ENCODE assay signal across 22 cellular contexts in the genomic region with DNA sequence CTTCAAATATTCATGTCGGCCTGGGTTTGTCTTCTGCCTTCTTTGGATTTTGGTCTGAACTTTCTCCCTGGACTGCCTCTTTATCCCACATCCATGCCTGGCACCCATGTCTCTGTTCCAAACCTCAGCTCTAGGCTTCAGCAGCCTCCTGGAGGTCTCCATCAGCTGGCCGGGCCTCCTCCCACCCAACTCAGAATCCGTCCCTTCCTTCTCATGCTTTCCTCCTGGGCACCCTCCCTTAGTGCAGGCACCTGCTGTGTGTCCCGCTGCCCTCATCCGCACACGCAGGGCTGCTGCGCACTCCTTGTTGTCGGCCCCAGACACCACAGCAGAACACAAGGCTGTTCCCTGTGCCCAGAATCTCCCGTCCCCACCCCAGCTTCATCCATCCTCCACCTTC. TPM values are rescaled to one million over a fixed set of nuclear protein-coding genes. Genes with fewer than 3 reads are reported as not detected.
"Had no signal": no experiment of that assay in that cellular context is flagged by ENCODE, and none has a peak within 500 bp of the region (broad histone marks: within the 10 kb centered on the region; RNA-seq: fewer than 3 reads in every experiment).

No MANE protein-coding gene starts in this region.

- H3K9me3 ChIP-seq: body of pancreas, colonic mucosa, esophagus squamous epithelium, left ventricle myocardium inferior, prostate gland, right lobe of liver had no signal

- H3K4me3 Mint-ChIP-seq: activated CD8-positive, alpha-beta memory T cell treated with anti-CD3 and anti-CD28 coated beads, Interleukin-2, amount 10 ng/mL, durations not matched to agents 7 days and 5 days; activated T-cell treated with anti-CD3 and anti-CD28 coated beads, Interleukin-2, amount 50 U/mL, for 24 hours; natural killer cell treated with Interleukin-12 subunit alpha and Interleukin-12 subunit beta and Interleukin-15 and Interleukin-18, amount 100 ng/mL, for 72 hours; stimulated activated naive CD8-positive, alpha-beta T cell treated with anti-CD3 and anti-CD28 coated beads, Interleukin-15, amount 100 ng/mL, for 72 hours; type B pancreatic cell had no signal

- DNase-seq: activated CD4-positive, alpha-beta T cell treated with anti-CD3 and anti-CD28 coated beads for 4 hours; activated CD8-positive, alpha-beta memory T cell treated with anti-CD3 and anti-CD28 coated beads, Interleukin-2, amount 10 ng/mL, durations not matched to agents 7 days and 5 days; activated effector memory CD4-positive, alpha-beta T cell treated with anti-CD3 and anti-CD28 coated beads, Interleukin-2, amount 50 U/mL, for 16 hours; activated T-cell treated with anti-CD3 and anti-CD28 coated beads, Interleukin-2, amount 50 U/mL, for 24 hours; amniotic stem cell; body of pancreas; caudate nucleus; colonic mucosa; esophagus squamous epithelium; hippocampal formation; left ventricle myocardium inferior; mesenchymal stem cell; stimulated activated naive CD8-positive, alpha-beta T cell treated with anti-CD3 and anti-CD28 coated beads, Interleukin-15, amount 100 ng/mL, for 72 hours; WERI-Rb-1 had no signal

- H3K27me3 ChIP-seq: body of pancreas, colonic mucosa, esophagus squamous epithelium, right lobe of liver had no signal

- ATAC-seq: activated CD8-positive, alpha-beta memory T cell treated with anti-CD3 and anti-CD28 coated beads, Interleukin-2, amount 10 ng/mL, durations not matched to agents 7 days and 5 days; activated naive CD4-positive, alpha-beta T cell treated with anti-CD3 and anti-CD28 coated beads, Interleukin-2, amount 50 U/mL, for 72 hours; body of pancreas; natural killer cell treated with Interleukin-12 subunit alpha and Interleukin-12 subunit beta and Interleukin-15 and Interleukin-18, amount 100 ng/mL, for 72 hours; right lobe of liver; stimulated activated naive CD8-positive, alpha-beta T cell treated with anti-CD3 and anti-CD28 coated beads, Interleukin-15, amount 100 ng/mL, for 72 hours had no signal

- H3K27ac Mint-ChIP-seq: activated CD8-positive, alpha-beta memory T cell treated with anti-CD3 and anti-CD28 coated beads, Interleukin-2, amount 10 ng/mL, durations not matched to agents 7 days and 5 days; activated naive CD4-positive, alpha-beta T cell treated with anti-CD3 and anti-CD28 coated beads, Interleukin-2, amount 50 U/mL, for 72 hours; activated T-cell treated with anti-CD3 and anti-CD28 coated beads, Interleukin-2, amount 50 U/mL, for 24 hours; stimulated activated naive CD8-positive, alpha-beta T cell treated with anti-CD3 and anti-CD28 coated beads, Interleukin-15, amount 100 ng/mL, for 72 hours; type B pancreatic cell had no signal

- H3K4me2 ChIP-seq: smooth muscle cell had no signal

- H3K27ac ChIP-seq: body of pancreas, colonic mucosa, esophagus squamous epithelium, left ventricle myocardium inferior, prostate gland, right lobe of liver, WERI-Rb-1 had no signal

- H3K36me3 ChIP-seq: colonic mucosa, left ventricle myocardium inferior, prostate gland, right lobe of liver had no signal

- H3K9me3 Mint-ChIP-seq: activated naive CD4-positive, alpha-beta T cell treated with anti-CD3 and anti-CD28 coated beads, Interleukin-2, amount 50 U/mL, for 72 hours; type B pancreatic cell had no signal

- H3K27me3 Mint-ChIP-seq: activated CD8-positive, alpha-beta memory T cell treated with anti-CD3 and anti-CD28 coated beads, Interleukin-2, amount 10 ng/mL, durations not matched to agents 7 days and 5 days; activated T-cell treated with anti-CD3 and anti-CD28 coated beads, Interleukin-2, amount 50 U/mL, for 24 hours; stimulated activated naive CD8-positive, alpha-beta T cell treated with anti-CD3 and anti-CD28 coated beads, Interleukin-15, amount 100 ng/mL, for 72 hours; type B pancreatic cell had no signal

- H3K4me3 ChIP-seq: body of pancreas, colonic mucosa, esophagus squamous epithelium, left ventricle myocardium inferior, prostate gland, right lobe of liver, smooth muscle cell had no signal

RNA-seq across cellular contexts. Expression of a gene that starts 14.0 kb away (rescaled TPM):
- total RNA-seq: activated CD8-positive, alpha-beta memory T cell treated with anti-CD3 and anti-CD28 coated beads, Interleukin-2, amount 10 ng/mL, durations not matched to agents 7 days and 5 days; endothelial cell of umbilical vein; kidney epithelial cell had no signal
